ENCODE assay signal across 1 cellular context in genomic region chr1:203518541-203518940, GRCh38.
TF ChIP-seq lines count a peak whose summit lies in the region.

No MANE protein-coding gene starts in this region.

TF ChIP-seq in WTC11, 78 proteins besides CTCF, POLR2A, EP300 and RAD21 (continued from another document):
- TF ChIP-seq STAT6 (CRISPR knock-in tag; conservative IDR thresholded peaks at IDR 0.05; ENCODE audit: low read depth) (no peak), ATF1 (CRISPR knock-in tag; IDR thresholded peaks at IDR 0.05) (no peak), ATF6 (CRISPR knock-in tag; IDR thresholded peaks at IDR 0.05) (no peak), ZNF512 (CRISPR knock-in tag; IDR thresholded peaks at IDR 0.05; ENCODE audit: borderline replicate concordance) (no peak), JUN (CRISPR knock-in tag; IDR thresholded peaks at IDR 0.05) (no peak), SP1 (CRISPR knock-in tag; conservative IDR thresholded peaks at IDR 0.05) (no peak), SOX15 (CRISPR knock-in tag; IDR thresholded peaks at IDR 0.05) (no peak)
TF ChIP-seq in WTC11: peak in this region for 0.
